Comparison of ENCODE assay signal across 17 cellular contexts in genomic region chr3:167095976-167096375, GRCh38.
"Had no signal": no experiment of that assay in that cellular context is flagged by ENCODE, and none has a peak within 500 bp of the region (broad histone marks: within the 10 kb centered on the region; RNA-seq: fewer than 3 reads in every experiment).

No MANE protein-coding gene starts in this region.

- FAIRE-seq: endometrium, kidney had no signal

- H3K9me3 ChIP-seq: gastrocnemius medialis, heart right ventricle, ovary had no signal

- H3K27me3 ChIP-seq: gastrocnemius medialis, heart right ventricle, ovary had no signal

- H3K27ac ChIP-seq: gastrocnemius medialis, heart right ventricle, ovary had no signal

- H3K4me1 ChIP-seq: gastrocnemius medialis, heart right ventricle had no signal

- H3K4me3 ChIP-seq: gastrocnemius medialis, heart right ventricle, lung, ovary, smooth muscle cell had no signal

- H3K4me2 ChIP-seq: smooth muscle cell had no signal

- H3K36me3 ChIP-seq: gastrocnemius medialis, heart right ventricle, ovary had no signal

- DNase-seq: effector memory CD4-positive, alpha-beta T cell; gastrocnemius medialis; heart right ventricle; immature natural killer cell; kidney; left cardiac atrium; left ventricle myocardium superior; mesendoderm; naive B cell; ovary; right cardiac atrium; stimulated activated CD4-positive, alpha-beta T cell treated with anti-CD3 and anti-CD28 coated beads, Interleukin-2, amount 100 ng/mL, for 48 hours; stimulated activated naive CD4-positive, alpha-beta T cell treated with Interleukin-2 at 50 U/mL for 16 hours; trophoblast cell had no signal
